ENCODE assay signal across 8 cellular contexts in the genomic region with DNA sequence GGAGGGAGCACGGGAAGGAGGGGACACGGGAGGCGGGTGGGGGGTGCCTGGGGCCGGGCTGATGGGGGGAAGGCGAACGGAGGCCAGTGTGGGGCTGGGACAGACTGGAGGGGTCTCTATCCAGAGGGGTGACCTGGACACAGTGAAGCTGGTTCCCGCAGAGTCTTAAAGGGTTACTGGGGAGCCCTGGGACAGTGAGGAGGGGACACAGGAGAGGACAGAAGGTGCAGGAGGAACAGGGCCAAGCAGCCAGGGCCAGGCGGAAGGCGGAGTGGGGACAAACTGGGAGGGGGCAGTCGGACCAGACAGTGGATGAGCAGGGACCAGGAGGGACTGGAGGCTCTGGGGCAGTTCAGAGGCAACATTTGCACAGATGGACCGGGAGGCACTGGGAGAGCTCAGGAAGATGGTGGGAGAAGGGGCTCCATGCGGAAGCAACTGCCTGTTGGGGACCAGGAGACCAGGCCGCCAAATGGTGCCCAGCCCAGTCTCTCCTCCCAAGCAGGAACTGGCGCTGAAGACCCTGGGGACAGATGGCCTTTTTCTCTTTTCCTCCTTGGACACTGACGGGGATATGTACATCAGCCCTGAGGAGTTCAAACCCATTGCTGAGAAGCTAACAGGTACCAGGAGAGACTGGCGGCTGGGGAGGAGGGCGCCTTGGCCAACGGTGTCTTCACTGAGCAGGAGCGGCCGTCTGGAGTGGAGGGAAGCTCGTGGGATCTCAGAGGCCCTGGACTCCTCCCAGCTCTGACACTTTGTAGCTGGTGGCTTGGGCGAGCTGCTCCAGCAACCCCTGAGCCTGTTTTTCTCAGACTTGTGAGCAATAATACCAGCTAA. TPM values are rescaled to one million over a fixed set of nuclear protein-coding genes. Genes with fewer than 3 reads are reported as not detected.
DNase-seq lines count a peak whose midpoint lies in the region; ATAC-seq and TF ChIP-seq lines count a peak whose summit lies in the region.

No MANE protein-coding gene starts in this region.

- peak overlapping the region in 1 of 2 experiments; percentile 24 for H3K23ac ChIP-seq in mesenchymal stem cell (ENCODE audit: low read length in 2 of 2)

- H2BK15ac ChIP-seq in mesenchymal stem cell (ENCODE audit: low read depth, poor library complexity, severe bottlenecking), result peak overlapping the region; percentile 74

- no peak for TF ChIP-seq POLR2A in vagina (IDR thresholded peaks at IDR 0.05)

- peak overlapping the region; percentile 87 for H2BK120ac ChIP-seq in mesenchymal stem cell (ENCODE audit: low read depth, low read length)

- H3K36me3 ChIP-seq in mammary epithelial cell (ENCODE audit: insufficient read depth, low read length) (no peaks in the 10 kb centered on the region), mesenchymal stem cell (ENCODE audit: control insufficient read depth in 1 of 2, insufficient read depth in 2 of 2, low read depth in 1 of 2, low read length in 2 of 2) (peaks cover 10 to 19% of the 10 kb centered on the region in 2 experiments), vagina (no peaks in the 10 kb centered on the region)

- peak overlapping the region in 1 of 2 experiments; percentile 91 for H3K14ac ChIP-seq in mesenchymal stem cell (ENCODE audit: low read length in 2 of 2)

- no peaks in the 10 kb centered on the region for H4K20me1 ChIP-seq in mammary epithelial cell (ENCODE audit: insufficient read depth, low read length)

- in situ Hi-C loops in mammary epithelial cell (cut with MboI; ENCODE audit: low sequenced_read_pairs in 2 of 2), result loop anchor here in 1 of 2 donors (25.0 kb wide), 1 partner anchor 563 kb away; the partner anchor contains the start of genes RSRP1 and SYF2

- H2BK12ac ChIP-seq in mesenchymal stem cell (ENCODE audit: low read length in 2 of 2), result peak overlapping the region; percentile 55 to 61

- no TSS peak for BruUV-seq in mammary epithelial cell (replicated peaks; lab: Mats Ljungman, UMichigan)

- peaks cover 15% of the 10 kb centered on the region for H3K4me1 ChIP-seq in mammary epithelial cell (ENCODE audit: insufficient read depth, low read length)
- H3K4me1 ChIP-seq in mesenchymal stem cell (ENCODE audit: control insufficient read depth, insufficient read depth, low read depth, low read length), result peaks cover 22% of the 10 kb centered on the region
- peaks cover 80% of the 10 kb centered on the region for H3K4me1 ChIP-seq in vagina

- peaks cover 2% of the 10 kb centered on the region for H3K79me2 ChIP-seq in mammary epithelial cell (ENCODE audit: insufficient read depth, low read length)

- no peaks in the 10 kb centered on the region for H3K9me3 Mint-ChIP-seq in HFFc6

- H2AK5ac ChIP-seq in mesenchymal stem cell (ENCODE audit: low read length, severe bottlenecking), result peak overlapping the region; percentile 41

- H3K27me3 ChIP-seq in mammary epithelial cell (ENCODE audit: insufficient read depth, low read length), result no peaks in the 10 kb centered on the region
- no peaks in the 10 kb centered on the region for H3K27me3 ChIP-seq in mesenchymal stem cell (ENCODE audit: control insufficient read depth in 1 of 2, insufficient read depth in 1 of 2, low read length in 2 of 2)
- no peaks in the 10 kb centered on the region for H3K27me3 ChIP-seq in vagina

- H3K79me1 ChIP-seq in mesenchymal stem cell (replicated peaks; ENCODE audit: low read length, poor library complexity, severe bottlenecking), result peaks cover 17% of the 10 kb centered on the region

- no peak overlapping the region for H2BK5ac ChIP-seq in mesenchymal stem cell (ENCODE audit: low read depth, low read length, poor library complexity, severe bottlenecking)

- H3K27ac ChIP-seq in 22Rv1 (peak overlapping the region; percentile 44), mammary epithelial cell (ENCODE audit: insufficient read depth, low read depth, low read length) (no peak overlapping the region), mesenchymal stem cell (ENCODE audit: low read length, poor library complexity, severe bottlenecking) (no peak overlapping the region), vagina (peak overlapping the region; percentile 73)

- H4K91ac ChIP-seq in mesenchymal stem cell (ENCODE audit: low read length), result peak overlapping the region; percentile 94

- H3K4ac ChIP-seq in mesenchymal stem cell (ENCODE audit: low read depth in 1 of 2, low read length in 2 of 2), result peak overlapping the region; percentile 78 to 85

- peak overlapping the region; percentile 63 for H3K27ac Mint-ChIP-seq in HFFc6

- peak overlapping the region; percentile 35 to 58 (median 51) for H3K4me3 ChIP-seq in mammary epithelial cell (replicated peaks in 1 of 3; ENCODE audit: insufficient read depth in 1 of 3, low read depth in 2 of 3, low read length in 3 of 3)
- H3K4me3 ChIP-seq in mesenchymal stem cell (ENCODE audit: insufficient read depth in 1 of 2, low read depth in 1 of 2, low read length in 2 of 2), result peak overlapping the region; percentile 82 to 91
- H3K4me3 ChIP-seq in vagina, result peak overlapping the region; percentile 65 to 72

- CTCF ChIA-PET in mammary epithelial cell (lab: Charles Lee; ENCODE audit: low non-redundant PET), result no interaction called here

- intact Hi-C loops in mammary epithelial cell (cut with micrococcal nuclease), result no loop called here
- intact Hi-C loops in vagina (cut with DNase I), result no loop called here

- peaks cover 7% of the 10 kb centered on the region for H3K27me3 Mint-ChIP-seq in HFFc6 (ENCODE audit: insufficient read depth)

- peak overlapping the region; percentile 72 to 89 for H3K18ac ChIP-seq in mesenchymal stem cell (ENCODE audit: low read depth in 1 of 2, low read length in 2 of 2)

- H3K9ac ChIP-seq in mammary epithelial cell (ENCODE audit: insufficient read depth, low read length) (peak overlapping the region; percentile 34), mesenchymal stem cell (ENCODE audit: low read length) (peak overlapping the region; percentile 92)

- 76% methylated on average over 12 of the region's 22 CpGs for WGBS in mammary epithelial cell (ENCODE audit: low coverage, missing lambda C conversion rate)
- 46% methylated on average over 22 of the region's 22 CpGs for WGBS in mesenchymal stem cell

- H3K9me3 ChIP-seq in mammary epithelial cell (replicated peaks; ENCODE audit: insufficient read depth, low read length) (no peaks in the 10 kb centered on the region), mesenchymal stem cell (ENCODE audit: control insufficient read depth, low read length) (no peaks in the 10 kb centered on the region), vagina (no peaks in the 10 kb centered on the region)

- H3K4me3 Mint-ChIP-seq in HFFc6, result peak overlapping the region; percentile 89

- H4K8ac ChIP-seq in mesenchymal stem cell (ENCODE audit: low read length), result peak overlapping the region; percentile 81

- peak overlapping the region; percentile 80 for H3K4me2 ChIP-seq in mammary epithelial cell (ENCODE audit: insufficient read depth, low read depth, low read length)
- peak overlapping the region; percentile 87 for H3K4me2 ChIP-seq in mesenchymal stem cell (ENCODE audit: low read length, poor library complexity, severe bottlenecking)

- TF ChIP-seq CTCF in 22Rv1 (IDR thresholded peaks at IDR 0.05) (no peak), HFFc6 (IDR thresholded peaks at IDR 0.05) (no peak), mammary epithelial cell (conservative IDR thresholded peaks at IDR 0.05 in 1 of 2, IDR thresholded peaks at IDR 0.05 in 1 of 2; ENCODE audit: extremely low read depth in 1 of 2, insufficient read depth in 1 of 2, low read depth in 1 of 2, low read length in 2 of 2) (no peak), vagina (IDR thresholded peaks at IDR 0.05) (no peak)

- DNase-seq in HFFc6 (no peak), mammary epithelial cell (no peak), mesenchymal stem cell (no peak), vagina (ENCODE audit: extremely low spot score in 2 of 2) (no peak)
- no peak for DNase-seq in stimulated activated CD4-positive, alpha-beta T cell treated with anti-CD3 and anti-CD28 coated beads, Interleukin-1b, Interleukin-23, amount 100 ng/mL, for 48 hours

- H2AFZ ChIP-seq in mammary epithelial cell (ENCODE audit: low read depth, low read length) (peak overlapping the region; percentile 78), mesenchymal stem cell (ENCODE audit: low read depth, low read length) (no peak overlapping the region)

- no peak for ATAC-seq in HG02588 (IDR thresholded peaks at IDR 0.05; ENCODE audit: unreplicated experiment)
- ATAC-seq in HG03139 (IDR thresholded peaks at IDR 0.05; ENCODE audit: unreplicated experiment), result no peak

- dilution Hi-C loops in mammary epithelial cell (cut with HindIII; ENCODE audit: low sequenced_read_pairs), result loop anchor here (5.0 kb wide), 1 partner anchor 33 kb away; no protein-coding TSS in a partner anchor

- H3K4me1 Mint-ChIP-seq in HFFc6 (ENCODE audit: low read depth), result peaks cover 39% of the 10 kb centered on the region

- H3K36me3 Mint-ChIP-seq in HFFc6 (ENCODE audit: low read depth), result no peaks in the 10 kb centered on the region; the same call in 1 of the 2 replicates

RNA-seq across cellular contexts. Expression of gene SELENON, which starts 0.8 kb away (rescaled TPM):
- total RNA-seq in HFFc6 (2021; fragmentation: NEBNext Ultra II Directional; extraction: Animal tissue kit (Norgen Biotek cat#: 25700)), result 10 to 100 TPM; 48.1 to 64.5 (median 58.8) TPM
- total RNA-seq in mammary epithelial cell (10 to 100 TPM; 14.3 to 53.9 TPM), vagina (39.0 TPM)
- 41.7 TPM for polyA plus RNA-seq in mammary epithelial cell
- polyA minus RNA-seq in mammary epithelial cell, result 70.3 TPM
- polyA plus RNA-seq in mesenchymal stem cell (2013, experiment 1 of 2), result 115 TPM
- 113 TPM for polyA plus RNA-seq in mesenchymal stem cell (2013, experiment 2 of 2)

RNA-seq across cellular contexts. Expression of gene MTFR1L, which starts 19.0 kb away (rescaled TPM):
- total RNA-seq in HFFc6 (2021; fragmentation: NEBNext Ultra II Directional; extraction: Animal tissue kit (Norgen Biotek cat#: 25700)), result 10 to 100 TPM; 52.4 to 69.1 (median 59.1) TPM
- total RNA-seq in mammary epithelial cell (10 to 100 TPM; 31.2 to 39.0 TPM), vagina (55.7 TPM)
- polyA plus RNA-seq in mammary epithelial cell, result 27.1 TPM
- polyA minus RNA-seq in mammary epithelial cell, result 44.1 TPM
- polyA plus RNA-seq in mesenchymal stem cell (2013, experiment 1 of 2), result 49.9 TPM
- polyA plus RNA-seq in mesenchymal stem cell (2013, experiment 2 of 2), result 50.5 TPM

RNA-seq across cellular contexts. Expression of gene AUNIP, which starts 58.5 kb away (rescaled TPM):
- total RNA-seq in HFFc6 (2021; fragmentation: NEBNext Ultra II Directional; extraction: Animal tissue kit (Norgen Biotek cat#: 25700)), result 1 to 10 TPM; 2.4 to 3.6 (median 3.2) TPM
- 1 to 10 TPM; 5.7 to 9.3 TPM for total RNA-seq in mammary epithelial cell
- 9.9 TPM for polyA plus RNA-seq in mammary epithelial cell
- polyA minus RNA-seq in mammary epithelial cell, result 10.2 TPM
- polyA plus RNA-seq in mesenchymal stem cell (2013, experiment 1 of 2), result 0.73 TPM
- polyA plus RNA-seq in mesenchymal stem cell (2013, experiment 2 of 2), result 0.89 TPM
- 1.5 TPM for total RNA-seq in vagina

Comparison
In these comparisons a context has a peak if more than half of its experiments do, and no peak if none do; other contexts are left out.
1. H3K27ac ChIP-seq: peak in 22Rv1 (single experiment) and vagina (single experiment); none in mammary epithelial cell (single experiment) and mesenchymal stem cell (single experiment).
2. Peak in every context shown above with its lines, with median percentiles within 50 percentile points of each other: H3K4me3 ChIP-seq.